In the genomic region with DNA sequence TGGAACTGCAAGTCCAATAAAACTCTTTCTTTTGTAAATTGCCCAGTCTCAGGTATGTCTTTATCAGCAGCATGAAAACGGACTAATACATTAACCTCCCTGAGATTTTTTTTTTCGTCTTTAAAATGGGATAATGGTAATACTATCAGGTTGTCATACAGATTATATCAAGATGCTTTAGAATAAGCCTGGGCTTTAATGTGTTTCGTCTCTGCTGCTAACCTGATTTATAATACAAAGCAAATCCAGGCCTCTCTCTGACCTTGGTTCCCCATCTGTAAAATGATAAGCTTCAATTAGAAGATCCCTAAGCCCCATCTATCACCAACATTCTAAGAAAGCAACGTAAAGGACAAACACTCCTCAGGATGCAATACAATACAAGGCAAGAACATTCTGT, we compare ENCODE assay signal across 27 cellular contexts.
"Had no signal": no experiment of that assay in that cellular context is flagged by ENCODE, and none has a peak within 500 bp of the region (broad histone marks: within the 10 kb centered on the region; RNA-seq: fewer than 3 reads in every experiment).

No MANE protein-coding gene starts in this region.

- FAIRE-seq: islet of Langerhans, kidney had no signal

- H3K36me3 Mint-ChIP-seq: immature natural killer cell; naive B cell; natural killer cell; stimulated activated memory B cell treated with anti-CD40 and anti-IgM and Interleukin-4, amounts not matched to agents 10 μg/mL and 1 μg/mL and 100 μg/mL, for 72 hours; type B pancreatic cell had no signal

- H3K4me1 Mint-ChIP-seq: immature natural killer cell; naive B cell; natural killer cell; stimulated activated memory B cell treated with anti-CD40 and anti-IgM and Interleukin-4, amounts not matched to agents 10 μg/mL and 1 μg/mL and 100 μg/mL, for 72 hours; stimulated activated naive CD8-positive, alpha-beta T cell treated with anti-CD3 and anti-CD28 coated beads, Interleukin-15, amount 100 ng/mL, for 72 hours had no signal

- DNase-seq: hippocampal formation; immature natural killer cell; kidney; left colon; left lung; lower lobe of right lung; mammary epithelial cell; mesenchymal stem cell; naive B cell; natural killer cell; ovary; right lobe of liver; stimulated activated CD4-positive, alpha-beta T cell treated with anti-CD3 and anti-CD28 coated beads, Interleukin-1b, Interleukin-23, amount 100 ng/mL, for 48 hours; stimulated activated CD4-positive, alpha-beta T cell treated with anti-CD3 and anti-CD28 coated beads, Interleukin-2, amount 100 ng/mL, for 48 hours; stimulated activated CD4-positive, alpha-beta T cell treated with anti-CD3 and anti-CD28 coated beads, Interleukin-4, amount 100 ng/mL, for 4 hours; stimulated activated CD8-positive, alpha-beta memory T cell treated with anti-CD3 and anti-CD28 coated beads, Interleukin-4, amount 100 ng/mL, for 48 hours; stimulated activated naive CD4-positive, alpha-beta T cell treated with Interleukin-2 at 50 U/mL for 16 hours; stimulated activated naive CD8-positive, alpha-beta T cell treated with anti-CD3 and anti-CD28 coated beads, Interleukin-15, amount 100 ng/mL, for 72 hours; substantia nigra; uterus had no signal

- H3K9me3 ChIP-seq: lower lobe of right lung, ovary, right atrium auricular region, right lobe of liver, uterus had no signal

- H3K4me3 Mint-ChIP-seq: immature natural killer cell; naive B cell; natural killer cell; stimulated activated memory B cell treated with anti-CD40 and anti-IgM and Interleukin-4, amounts not matched to agents 10 μg/mL and 1 μg/mL and 100 μg/mL, for 72 hours; stimulated activated naive CD8-positive, alpha-beta T cell treated with anti-CD3 and anti-CD28 coated beads, Interleukin-15, amount 100 ng/mL, for 72 hours; type B pancreatic cell had no signal

- H3K27ac ChIP-seq: left lung, lower lobe of right lung, ovary, right atrium auricular region, right lobe of liver, tibial nerve, uterus had no signal

- H3K9me3 Mint-ChIP-seq: stimulated activated memory B cell treated with anti-CD40 and anti-IgM and Interleukin-4, amounts not matched to agents 10 μg/mL and 1 μg/mL and 100 μg/mL, for 72 hours; type B pancreatic cell had no signal

- H3K36me3 ChIP-seq: left lung, lower lobe of right lung, ovary, right atrium auricular region, right lobe of liver, tibial nerve, uterus had no signal

- H3K27me3 Mint-ChIP-seq: naive B cell; progenitor cell of endocrine pancreas; stimulated activated memory B cell treated with anti-CD40 and anti-IgM and Interleukin-4, amounts not matched to agents 10 μg/mL and 1 μg/mL and 100 μg/mL, for 72 hours; type B pancreatic cell had no signal

- H3K27ac Mint-ChIP-seq: immature natural killer cell; naive B cell; natural killer cell; progenitor cell of endocrine pancreas; stimulated activated memory B cell treated with anti-CD40 and anti-IgM and Interleukin-4, amounts not matched to agents 10 μg/mL and 1 μg/mL and 100 μg/mL, for 72 hours; stimulated activated naive CD8-positive, alpha-beta T cell treated with anti-CD3 and anti-CD28 coated beads, Interleukin-15, amount 100 ng/mL, for 72 hours; type B pancreatic cell had no signal

- H3K27me3 ChIP-seq: left lung, ovary, right atrium auricular region, right lobe of liver, tibial nerve, uterus had no signal

- H3K4me3 ChIP-seq: left lung, lower lobe of right lung, ovary, right atrium auricular region, right lobe of liver, smooth muscle cell, tibial nerve, uterus had no signal
